8 cellular contexts compared by ENCODE assay signal in the genomic region with DNA sequence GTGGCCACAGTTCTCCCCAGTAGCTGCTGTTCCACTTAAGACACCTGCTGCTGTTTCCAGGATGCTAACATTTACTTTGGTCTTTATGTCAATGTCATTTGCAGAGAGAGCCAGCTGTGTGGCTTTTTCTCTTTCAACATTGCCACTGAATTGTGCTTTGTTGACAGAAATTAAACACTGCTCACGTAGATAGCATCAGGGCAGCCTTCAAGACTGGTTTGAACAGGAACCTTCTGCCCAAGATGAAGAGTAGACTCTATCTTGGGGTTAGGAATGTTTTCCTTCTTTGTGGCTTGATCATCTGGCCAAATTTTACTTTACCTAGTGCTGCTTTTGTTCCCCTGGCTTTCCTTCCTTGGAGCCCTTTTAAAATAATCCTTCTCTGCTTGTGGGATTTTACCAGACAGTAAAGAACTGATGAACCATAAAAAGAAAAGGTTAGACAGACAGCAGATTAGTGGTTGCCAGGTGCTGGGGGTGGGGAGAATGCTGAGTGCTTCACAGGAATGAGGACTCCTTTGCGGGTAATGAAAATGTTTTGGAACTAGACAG. TPM values are rescaled to one million over a fixed set of nuclear protein-coding genes. Genes with fewer than 3 reads are reported as not detected.
A peak's percentile ranks its signal among the peaks of the same experiment; 100 is the strongest.
DNase-seq lines count a peak whose midpoint lies in the region; ATAC-seq and TF ChIP-seq lines count a peak whose summit lies in the region.

No MANE protein-coding gene starts in this region.

- H3K4me3 Mint-ChIP-seq in activated CD4-positive, alpha-beta T cell treated with anti-CD3 and anti-CD28 coated beads, Interleukin-2, amount 10 ng/mL, durations not matched to agents 7 days and 5 days: peak overlapping the region; percentile 29
- H3K4me3 Mint-ChIP-seq in natural killer cell: peak overlapping the region; percentile 13

- peaks cover 8% of the 10 kb centered on the region; the same call in 1 of the 2 replicates for H3K36me3 ChIP-seq in DND-41 (ENCODE audit: insufficient read depth, low read length)

- H3K79me2 ChIP-seq in DND-41 (ENCODE audit: insufficient read depth, low read length): peaks cover 64% of the 10 kb centered on the region

- no peaks in the 10 kb centered on the region for H4K20me1 ChIP-seq in DND-41 (ENCODE audit: insufficient read depth, low read length)

- H3K4me2 ChIP-seq in DND-41 (ENCODE audit: insufficient read depth, low read length): peak overlapping the region; percentile 57

- peak overlapping the region; percentile 99 for H3K27ac Mint-ChIP-seq in activated CD4-positive, alpha-beta T cell treated with anti-CD3 and anti-CD28 coated beads, Interleukin-2, amount 10 ng/mL, durations not matched to agents 7 days and 5 days
- peak overlapping the region; percentile 74 to 84 for H3K27ac Mint-ChIP-seq in natural killer cell

- peaks cover 67% of the 10 kb centered on the region for H3K36me3 Mint-ChIP-seq in activated CD4-positive, alpha-beta T cell treated with anti-CD3 and anti-CD28 coated beads, Interleukin-2, amount 10 ng/mL, durations not matched to agents 7 days and 5 days (ENCODE audit: low read depth)
- no peaks in the 10 kb centered on the region for H3K36me3 Mint-ChIP-seq in natural killer cell

- H3K9me3 ChIP-seq in DND-41 (ENCODE audit: insufficient read depth, low read length, severe bottlenecking): no peaks in the 10 kb centered on the region

- H3K9ac ChIP-seq in DND-41 (ENCODE audit: low read depth, low read length): peak overlapping the region; percentile 56

- H2AFZ ChIP-seq in DND-41 (ENCODE audit: low read depth, low read length): no peak overlapping the region

- no peaks in the 10 kb centered on the region for H3K27me3 ChIP-seq in DND-41 (ENCODE audit: insufficient read depth, low read length, poor library complexity)

- TF ChIP-seq CTCF in DND-41 (IDR thresholded peaks at IDR 0.05; ENCODE audit: borderline replicate concordance, extremely low read depth, low read length, poor library complexity, severe bottlenecking) (peak; percentile 13), natural killer cell (IDR thresholded peaks at IDR 0.05) (no peak)

- intact Hi-C loops in natural killer cell (cut with micrococcal nuclease): no loop called here

- DNase-seq in DND-41 (peak; percentile 86), NCI-H1417 treated with DMSO at 0.1 percent for 48 hours (lab: John Stamatoyannopoulos, UW) (peak; percentile 55), natural killer cell (no peak), hypothalamus (lab: John Stamatoyannopoulos, UW) (no peak), NCI-H226 (no peak)
- DNase-seq in activated CD4-positive, alpha-beta T cell treated with anti-CD3 and anti-CD28 coated beads, Interleukin-2, amount 10 ng/mL, durations not matched to agents 7 days and 5 days: peak; percentile 76
- no peak for DNase-seq in activated CD8-positive, alpha-beta memory T cell treated with anti-CD3 and anti-CD28 coated beads for 24 hours
- no peak for DNase-seq in stimulated activated CD4-positive, alpha-beta T cell treated with anti-CD3 and anti-CD28 coated beads, Interleukin-15, amount 100 ng/mL, for 24 hours

- no peak overlapping the region for H3K4me3 ChIP-seq in DND-41 (ENCODE audit: low read depth in 1 of 2, low read length in 2 of 2)

- peaks cover 92% of the 10 kb centered on the region for H3K4me1 ChIP-seq in DND-41 (ENCODE audit: insufficient read depth, low read length)

- CTCF ChIA-PET in activated CD4-positive, alpha-beta T cell treated with anti-CD3 and anti-CD28 coated beads, Interleukin-2, amount 10 ng/mL, durations not matched to agents 7 days and 5 days (lab: Charles Lee): interaction anchor here (2.5 kb wide), 1 partner anchor 10 kb away, joined by 9 read pairs; no protein-coding TSS in a partner anchor

- no peaks in the 10 kb centered on the region for H3K27me3 Mint-ChIP-seq in activated CD4-positive, alpha-beta T cell treated with anti-CD3 and anti-CD28 coated beads, Interleukin-2, amount 10 ng/mL, durations not matched to agents 7 days and 5 days
- no peaks in the 10 kb centered on the region for H3K27me3 Mint-ChIP-seq in natural killer cell (ENCODE audit: low read depth in 2 of 2)

- H3K4me1 Mint-ChIP-seq in activated CD4-positive, alpha-beta T cell treated with anti-CD3 and anti-CD28 coated beads, Interleukin-2, amount 10 ng/mL, durations not matched to agents 7 days and 5 days: peaks cover 73% of the 10 kb centered on the region
- peaks cover 43 to 52% of the 10 kb centered on the region in 2 donors for H3K4me1 Mint-ChIP-seq in natural killer cell

- H3K9me3 Mint-ChIP-seq in activated CD4-positive, alpha-beta T cell treated with anti-CD3 and anti-CD28 coated beads, Interleukin-2, amount 10 ng/mL, durations not matched to agents 7 days and 5 days: no peaks in the 10 kb centered on the region
- no peaks in the 10 kb centered on the region for H3K9me3 Mint-ChIP-seq in natural killer cell

- ATAC-seq in DND-41 (ENCODE audit: insufficient read depth, low read depth) (peak; percentile 84), natural killer cell (peak; percentile 36 to 53 (median 49))

- POLR2A ChIA-PET in activated CD4-positive, alpha-beta T cell treated with anti-CD3 and anti-CD28 coated beads, Interleukin-2, amount 10 ng/mL, durations not matched to agents 7 days and 5 days (lab: Charles Lee): interaction anchor here (1.0 kb wide), 1 partner anchor 11 kb away, joined by 4 read pairs; no protein-coding TSS in a partner anchor

- peak overlapping the region; percentile 98 for H3K27ac ChIP-seq in DND-41 (ENCODE audit: low read length)

RNA-seq across cellular contexts. Expression of gene XBP1, which starts 22.6 kb away (rescaled TPM):
- total RNA-seq in activated CD4-positive, alpha-beta T cell treated with anti-CD3 and anti-CD28 coated beads, Interleukin-2, amount 10 ng/mL, durations not matched to agents 7 days and 5 days: 100 to 1,000 TPM; 159 to 184 TPM
- total RNA-seq in natural killer cell: 100 to 1,000 TPM; 221 to 240 (median 224) TPM

RNA-seq across cellular contexts. Expression of gene CCDC117, which starts 50.5 kb away (rescaled TPM):
- total RNA-seq in activated CD4-positive, alpha-beta T cell treated with anti-CD3 and anti-CD28 coated beads, Interleukin-2, amount 10 ng/mL, durations not matched to agents 7 days and 5 days: 10 to 100 TPM; 30.2 to 31.9 TPM
- total RNA-seq in natural killer cell: 10 to 100 TPM; 26.3 to 26.9 (median 26.6) TPM

Comparison
In these comparisons a context has a peak if more than half of its experiments do, and no peak if none do; other contexts are left out.
1. DNase-seq: peak in DND-41 (single experiment), NCI-H1417 treated with DMSO at 0.1 percent for 48 hours (single experiment) and activated CD4-positive, alpha-beta T cell treated with anti-CD3 and anti-CD28 coated beads, Interleukin-2, amount 10 ng/mL, durations not matched to agents 7 days and 5 days (single experiment); none in natural killer cell (single experiment), hypothalamus (0 of 51), activated CD8-positive, alpha-beta memory T cell treated with anti-CD3 and anti-CD28 coated beads for 24 hours (single experiment), stimulated activated CD4-positive, alpha-beta T cell treated with anti-CD3 and anti-CD28 coated beads, Interleukin-15, amount 100 ng/mL, for 24 hours (single experiment) and NCI-H226 (single experiment).